In the genomic region with DNA sequence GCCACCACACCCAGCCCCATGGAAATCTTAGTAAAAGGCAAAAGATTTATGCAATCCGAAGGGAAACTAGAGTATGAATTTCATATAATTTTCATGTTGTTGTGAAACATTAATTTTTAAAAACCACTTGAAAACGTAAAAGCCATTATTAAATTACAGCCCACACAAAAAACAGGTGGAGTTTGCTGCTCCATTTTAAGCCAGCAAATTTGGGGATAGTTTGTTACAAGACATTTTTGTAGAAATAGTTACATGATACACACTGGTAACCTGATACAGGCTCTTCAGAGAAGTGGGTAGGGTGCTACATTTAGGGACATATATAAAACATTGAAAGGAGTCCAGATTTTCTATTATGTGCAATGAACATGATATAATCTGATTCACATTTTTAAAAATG, we compare ENCODE assay signal across 22 cellular contexts.
"Had no signal": no experiment of that assay in that cellular context is flagged by ENCODE, and none has a peak within 500 bp of the region (broad histone marks: within the 10 kb centered on the region; RNA-seq: fewer than 3 reads in every experiment).

No MANE protein-coding gene starts in this region.

- H3K27ac ChIP-seq: epithelial cell of prostate, esophagus muscularis mucosa, foreskin keratinocyte, hepatocyte, neural progenitor cell, ovary, right atrium auricular region, sigmoid colon, skin epidermis, testis, tibial nerve, upper lobe of right lung, vagina had no signal

- H3K27ac Mint-ChIP-seq: dendritic cell treated with granulocyte-macrophage colony-stimulating factor and Interleukin-4, amounts not matched to agents 40 ng/mL and 50 ng/mL, for 4 days; effector memory CD8-positive, alpha-beta T cell; naive thymus-derived CD8-positive, alpha-beta T cell; neural progenitor cell; stimulated activated naive B cell treated with anti-CD40 and anti-IgM and Interleukin-4, amounts not matched to agents 10 μg/mL and 1 μg/mL and 100 μg/mL, for 72 hours had no signal

- H3K4me1 ChIP-seq: foreskin keratinocyte, neural progenitor cell, right atrium auricular region, testis, upper lobe of right lung, vagina had no signal

- H3K36me3 ChIP-seq: esophagus muscularis mucosa, neural progenitor cell, ovary, right atrium auricular region, sigmoid colon, tibial nerve, upper lobe of right lung, vagina had no signal

- DNase-seq: effector memory CD8-positive, alpha-beta T cell; foreskin keratinocyte; kidney glomerular epithelial cell; naive thymus-derived CD8-positive, alpha-beta T cell; nucleus accumbens; ovary; sigmoid colon; stimulated activated CD4-positive, alpha-beta T cell treated with anti-CD3 and anti-CD28 coated beads, Interleukin-2, amount 100 ng/mL, for 24 hours; stimulated activated CD4-positive, alpha-beta T cell treated with anti-CD3 and anti-CD28 coated beads, Interleukin-4, amount 100 ng/mL, for 4 hours; stimulated activated naive B cell treated with anti-CD40 and anti-IgM and Interleukin-4, amounts not matched to agents 10 μg/mL and 1 μg/mL and 100 μg/mL, for 72 hours; stimulated activated naive CD8-positive, alpha-beta T cell treated with anti-CD3 and anti-CD28 coated beads, Interleukin-15, amount 100 ng/mL, for 72 hours; testis; upper lobe of right lung had no signal

- H3K27me3 Mint-ChIP-seq: dendritic cell treated with granulocyte-macrophage colony-stimulating factor and Interleukin-4, amounts not matched to agents 40 ng/mL and 50 ng/mL, for 4 days; effector memory CD8-positive, alpha-beta T cell; naive thymus-derived CD8-positive, alpha-beta T cell; stimulated activated naive B cell treated with anti-CD40 and anti-IgM and Interleukin-4, amounts not matched to agents 10 μg/mL and 1 μg/mL and 100 μg/mL, for 72 hours; stimulated activated naive CD8-positive, alpha-beta T cell treated with anti-CD3 and anti-CD28 coated beads, Interleukin-15, amount 100 ng/mL, for 72 hours had no signal

- H3K4me1 Mint-ChIP-seq: neural progenitor cell had no signal

- H3K36me3 Mint-ChIP-seq: neural progenitor cell had no signal

- H3K9me3 Mint-ChIP-seq: dendritic cell treated with granulocyte-macrophage colony-stimulating factor and Interleukin-4, amounts not matched to agents 40 ng/mL and 50 ng/mL, for 4 days; effector memory CD8-positive, alpha-beta T cell; naive thymus-derived CD8-positive, alpha-beta T cell; neural progenitor cell had no signal

- H3K9me3 ChIP-seq: esophagus muscularis mucosa, ovary, right atrium auricular region, sigmoid colon, testis, tibial nerve, upper lobe of right lung, vagina had no signal

- H3K4me3 ChIP-seq: esophagus muscularis mucosa, hepatocyte, neural progenitor cell, ovary, right atrium auricular region, sigmoid colon, skin epidermis, testis, tibial nerve, upper lobe of right lung, vagina had no signal

- H3K4me3 Mint-ChIP-seq: dendritic cell treated with granulocyte-macrophage colony-stimulating factor and Interleukin-4, amounts not matched to agents 40 ng/mL and 50 ng/mL, for 4 days; effector memory CD8-positive, alpha-beta T cell; naive thymus-derived CD8-positive, alpha-beta T cell; neural progenitor cell; stimulated activated naive B cell treated with anti-CD40 and anti-IgM and Interleukin-4, amounts not matched to agents 10 μg/mL and 1 μg/mL and 100 μg/mL, for 72 hours; stimulated activated naive CD8-positive, alpha-beta T cell treated with anti-CD3 and anti-CD28 coated beads, Interleukin-15, amount 100 ng/mL, for 72 hours had no signal

- H3K9ac ChIP-seq: neural progenitor cell had no signal
